8 cellular contexts compared by ENCODE assay signal in the genomic region with DNA sequence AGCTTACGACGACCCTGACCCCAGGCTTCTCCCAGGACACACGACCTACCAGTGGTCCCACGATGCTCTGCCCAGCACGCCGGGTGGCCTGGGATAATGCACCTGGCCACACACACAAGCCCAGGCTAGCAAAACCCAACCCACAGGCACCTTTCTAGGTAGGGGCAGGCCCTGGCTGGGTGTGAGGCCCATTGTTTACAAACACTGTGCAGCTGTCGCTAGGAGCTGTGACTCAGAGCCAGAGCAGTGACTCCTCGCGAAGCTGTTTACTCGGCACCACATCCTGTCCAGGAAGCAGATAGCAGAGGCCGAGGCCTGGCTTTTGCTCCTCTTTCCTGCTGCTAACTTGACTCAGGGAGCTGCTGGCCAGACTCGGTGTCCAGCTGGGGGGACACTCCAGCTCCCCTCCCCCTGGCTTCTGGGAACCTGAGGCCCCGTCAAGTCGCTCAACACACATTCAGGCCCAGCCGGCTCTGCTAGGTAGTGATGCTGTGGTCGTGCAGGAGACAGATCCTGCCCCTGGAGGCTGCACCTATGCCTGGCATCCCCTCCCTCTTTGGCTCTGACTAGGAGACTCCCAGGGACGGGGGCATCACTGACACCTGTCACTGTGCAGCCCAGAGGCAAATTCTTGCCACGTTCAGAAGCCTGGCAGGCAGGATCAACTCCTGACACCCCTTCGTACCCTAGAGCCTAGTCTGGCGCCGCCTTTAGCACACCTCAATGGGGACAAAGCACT. TPM values are rescaled to one million over a fixed set of nuclear protein-coding genes. Genes with fewer than 3 reads are reported as not detected.
DNase-seq lines count a peak whose midpoint lies in the region; ATAC-seq and TF ChIP-seq lines count a peak whose summit lies in the region.

No MANE protein-coding gene starts in this region.

- H3K4me1 ChIP-seq in lung (ENCODE audit: control insufficient read depth in 2 of 2, insufficient read depth in 2 of 2, low read length in 2 of 2), result peaks cover 11 to 37% of the 10 kb centered on the region in 2 donors

- no peaks in the 10 kb centered on the region for H3K9me3 ChIP-seq in lung (ENCODE audit: control insufficient read depth in 2 of 2, insufficient read depth in 1 of 2, low read length in 1 of 2)

- TF ChIP-seq CTCF in lung (IDR thresholded peaks at IDR 0.05; ENCODE audit: control extremely low read depth, extremely low read depth), result no peak

- no peak overlapping the region for H3K4me3 ChIP-seq in lung

- H3K27ac ChIP-seq in lung (ENCODE audit: low read depth in 1 of 2, low read length in 1 of 2), result peak overlapping the region; percentile 89 to 97

- H3K36me3 ChIP-seq in lung (ENCODE audit: control insufficient read depth in 2 of 2, insufficient read depth in 2 of 2, low read length in 2 of 2), result no peaks in the 10 kb centered on the region

- WGBS in lung, 2 donors, result 32 to 42% methylated on average over 21 of the region's 21 CpGs

- DNase-seq in SIG-M5 treated with dmso at 0.1 percent for 504 hours (lab: John Stamatoyannopoulos, UW; ENCODE audit: unreplicated experiment) (peak; percentile 60), SIG-M5 (lab: John Stamatoyannopoulos, UW) (no peak), NCI-H2196 (lab: John Stamatoyannopoulos, UW; ENCODE audit: unreplicated experiment) (peak; percentile 97), dermis microvascular lymphatic vessel endothelial cell (ENCODE audit: low read depth in 2 of 2) (peak; percentile 99), lung (ENCODE audit: low spot score) (peak; percentile 86)
- DNase-seq in activated CD4-positive, alpha-beta T cell treated with anti-CD3 and anti-CD28 coated beads, Interleukin-2, amount 50 U/mL, for 48 hours, result peak; percentile 84 to 89
- DNase-seq in stimulated activated CD4-positive, alpha-beta T cell treated with anti-CD3 and anti-CD28 coated beads, TNF-alpha, amount 100 ng/mL, for 48 hours (ENCODE audit: low read depth in 3 of 3), result peak; percentile 72 to 83 (median 75)

- no peaks in the 10 kb centered on the region for H3K27me3 ChIP-seq in lung (ENCODE audit: control insufficient read depth, insufficient read depth)

- ATAC-seq in HG03064 (IDR thresholded peaks at IDR 0.05; ENCODE audit: low read depth, unreplicated experiment) (peak; percentile 79), lung (ENCODE audit: insufficient read depth, low FRiP score) (peak; percentile 83)

RNA-seq across cellular contexts. Expression of gene RALGDS, which starts 12.8 kb away (rescaled TPM):
- total RNA-seq in dermis microvascular lymphatic vessel endothelial cell (25.4 and 56.5 TPM in 2 replicates), lung (10 to 100 TPM; 60.7 to 61.1 TPM)
- polyA plus RNA-seq in lung, result 100 to 1,000 TPM in 1 of 2 donors, 10 to 100 TPM in 1; 49.5 to 145 TPM

RNA-seq across cellular contexts. Expression of gene GBGT1, which starts 29.9 kb away (rescaled TPM):
- total RNA-seq in dermis microvascular lymphatic vessel endothelial cell (21.3 and 37.7 TPM in 2 replicates), lung (10 to 100 TPM in 1 of 2 donors, 1 to 10 TPM in 1; 6.1 to 42.9 TPM)
- 10 to 100 TPM; 14.8 to 31.6 TPM for polyA plus RNA-seq in lung
